Comparison of ENCODE assay signal across 1 cellular context in genomic region chr1:178037510-178038253, GRCh38.
TF ChIP-seq lines count a peak whose summit lies in the region.

No MANE protein-coding gene starts in this region.

TF ChIP-seq in WTC11, 78 proteins besides CTCF, POLR2A, EP300 and RAD21 (continued from another document):
- TF ChIP-seq E2F5 (CRISPR knock-in tag; IDR thresholded peaks at IDR 0.05) (peak; percentile 79), ZNF121 (CRISPR knock-in tag; IDR thresholded peaks at IDR 0.05) (no peak), USF1 (CRISPR knock-in tag; IDR thresholded peaks at IDR 0.05) (0 out of 2 replicates have a peak, but pooled peaks have one; percentile 33), ESRRA (CRISPR knock-in tag; IDR thresholded peaks at IDR 0.05; ENCODE audit: borderline replicate concordance) (0 out of 2 replicates have a peak, but pooled peaks have one; percentile 38), SP1 (CRISPR knock-in tag; conservative IDR thresholded peaks at IDR 0.05) (peak; percentile 79), GTF2I (CRISPR knock-in tag; conservative IDR thresholded peaks at IDR 0.05) (no peak), ELF4 (CRISPR knock-in tag; IDR thresholded peaks at IDR 0.05; ENCODE audit: low read depth) (no peak), ZNF317 (CRISPR knock-in tag; IDR thresholded peaks at IDR 0.05; ENCODE audit: borderline replicate concordance, low read depth) (no peak), ATF1 (CRISPR knock-in tag; IDR thresholded peaks at IDR 0.05) (no peak), ATF3 (CRISPR knock-in tag; conservative IDR thresholded peaks at IDR 0.05) (no peak), PRDM15 (CRISPR knock-in tag; IDR thresholded peaks at IDR 0.05) (peak; percentile 76), ZNF532 (CRISPR knock-in tag; IDR thresholded peaks at IDR 0.05; ENCODE audit: borderline replicate concordance) (no peak; the same call in 1 of the 2 replicates), GRHL2 (CRISPR knock-in tag; IDR thresholded peaks at IDR 0.05; ENCODE audit: insufficient replicate concordance, severe bottlenecking) (no peak), TEAD1 (CRISPR knock-in tag; IDR thresholded peaks at IDR 0.05) (peak; percentile 69; the same call in 1 of the 2 replicates), TEAD4 (CRISPR knock-in tag; IDR thresholded peaks at IDR 0.05) (no peak), RELA (CRISPR knock-in tag; IDR thresholded peaks at IDR 0.05; ENCODE audit: borderline replicate concordance) (0 out of 2 replicates have a peak, but pooled peaks have one; percentile 44), KAT7 (CRISPR knock-in tag; IDR thresholded peaks at IDR 0.05; ENCODE audit: borderline replicate concordance) (no peak), IRF1 (CRISPR knock-in tag; IDR thresholded peaks at IDR 0.05) (no peak), ZBTB21 (CRISPR knock-in tag; IDR thresholded peaks at IDR 0.05; ENCODE audit: borderline replicate concordance) (peak; percentile 74; the same call in 1 of the 2 replicates), EMX1 (CRISPR knock-in tag; IDR thresholded peaks at IDR 0.05) (no peak), NR1H2 (CRISPR knock-in tag; IDR thresholded peaks at IDR 0.05) (no peak), ZNF138 (CRISPR knock-in tag; conservative IDR thresholded peaks at IDR 0.05) (no peak), ZNF263 (CRISPR knock-in tag; IDR thresholded peaks at IDR 0.05; ENCODE audit: low read depth) (peak; percentile 85; the same call in 1 of the 2 replicates), FOXP1 (CRISPR knock-in tag; IDR thresholded peaks at IDR 0.05; ENCODE audit: borderline replicate concordance) (peak; percentile 79; the same call in 1 of the 2 replicates), MLX (CRISPR knock-in tag; IDR thresholded peaks at IDR 0.05) (no peak), ARID4B (CRISPR knock-in tag; IDR thresholded peaks at IDR 0.05; ENCODE audit: borderline replicate concordance) (no peak), AR (CRISPR knock-in tag; IDR thresholded peaks at IDR 0.05) (no peak), AFF4 (CRISPR knock-in tag; IDR thresholded peaks at IDR 0.05; ENCODE audit: borderline replicate concordance) (no peak), SMAD3 (CRISPR knock-in tag; IDR thresholded peaks at IDR 0.05; ENCODE audit: borderline replicate concordance) (peak; percentile 28; the same call in 1 of the 2 replicates), OVOL2 (CRISPR knock-in tag; IDR thresholded peaks at IDR 0.05; ENCODE audit: borderline replicate concordance) (no peak), SMAD4 (CRISPR knock-in tag; IDR thresholded peaks at IDR 0.05) (no peak), PRRX2 (CRISPR knock-in tag; IDR thresholded peaks at IDR 0.05) (no peak)
